Comparison of ENCODE assay signal across 10 cellular contexts in genomic region chr2:43000242-43001054, GRCh38.
DNase-seq lines count a peak whose midpoint lies in the region; TF ChIP-seq lines count a peak whose summit lies in the region.
"Had no signal": no experiment of that assay in that cellular context is flagged by ENCODE, and none has a peak within 500 bp of the region (broad histone marks: within the 10 kb centered on the region; RNA-seq: fewer than 3 reads in every experiment).

No MANE protein-coding gene starts in this region.

- no peaks in the 10 kb centered on the region; the same call in 1 of the 2 replicates for H3K9me3 Mint-ChIP-seq in HFFc6

- TF ChIP-seq CTCF in GM20000 (IDR thresholded peaks at IDR 0.05; ENCODE audit: extremely low read depth, missing control alignments) (no peak), lower leg skin (IDR thresholded peaks at IDR 0.05) (no peak), HFFc6 (IDR thresholded peaks at IDR 0.05) (no peak)

- 70 to 74% methylated on average over 15 to 24 of the region's 25 CpGs for WGBS in lower leg skin, 2 donors

- no peak overlapping the region for H3K4me3 Mint-ChIP-seq in HFFc6
- H3K4me3 Mint-ChIP-seq: activated T-cell treated with anti-CD3 and anti-CD28 coated beads, Interleukin-2, amount 50 U/mL, for 24 hours had no signal

- H3K4me1 Mint-ChIP-seq in HFFc6 (ENCODE audit: low read depth): no peaks in the 10 kb centered on the region

- no peaks in the 10 kb centered on the region for H3K36me3 Mint-ChIP-seq in HFFc6 (ENCODE audit: low read depth)

- TF ChIP-seq POLR2A in lower leg skin (IDR thresholded peaks at IDR 0.05): no peak

- H3K27ac Mint-ChIP-seq in HFFc6: no peak overlapping the region
- H3K27ac Mint-ChIP-seq: activated T-cell treated with anti-CD3 and anti-CD28 coated beads, Interleukin-2, amount 50 U/mL, for 24 hours had no signal

- peak; percentile 49 for DNase-seq in GM20000 (ENCODE audit: low spot score)
- DNase-seq in lower leg skin (ENCODE audit: low spot score in 2 of 2): peak; percentile 69 to 84
- peak; percentile 90 for DNase-seq in superior temporal gyrus (ENCODE audit: extremely low spot score)
- no peak for DNase-seq in CD1c-positive myeloid dendritic cell (ENCODE audit: extremely low spot score)
- no peak for DNase-seq in NCI-H2107 treated with DMSO at 0.1 percent for 48 hours (lab: John Stamatoyannopoulos, UW; ENCODE audit: unreplicated experiment)
- DNase-seq in HFFc6: no peak
- DNase-seq: activated T-cell treated with anti-CD3 and anti-CD28 coated beads, Interleukin-2, amount 50 U/mL, for 24 hours; NCI-H1092 had no signal

- no peak overlapping the region for H3K4me3 ChIP-seq in lower leg skin (ENCODE audit: low read depth, poor library complexity, severe bottlenecking)

- intact Hi-C loops in lower leg skin (cut with DNase I; ENCODE audit: low total_unique reads): no loop called here

- peak overlapping the region; percentile 97 for H3K27ac ChIP-seq in angular gyrus (ENCODE audit: low read depth, low read length)
- H3K27ac ChIP-seq: HL-60 had no signal

- no peaks in the 10 kb centered on the region for H3K27me3 Mint-ChIP-seq in HFFc6 (ENCODE audit: insufficient read depth)
- H3K27me3 Mint-ChIP-seq: activated T-cell treated with anti-CD3 and anti-CD28 coated beads, Interleukin-2, amount 50 U/mL, for 24 hours had no signal

Comparison
In these comparisons a context has a peak if more than half of its experiments do, and no peak if none do; other contexts are left out.
1. DNase-seq: peak in GM20000 (single experiment), lower leg skin (2 of 2) and superior temporal gyrus (single experiment); none in CD1c-positive myeloid dendritic cell (single experiment), NCI-H2107 treated with DMSO at 0.1 percent for 48 hours (single experiment) and HFFc6 (single experiment).